In genomic region chr3:130184253-130185024, GRCh38 we compare ENCODE assay signal across 1 cellular context.
TF ChIP-seq lines count a peak whose summit lies in the region.
"Not testable (repeated sequence)": the region's sequence is repeated elsewhere in the genome, so short reads cannot be mapped to it uniquely, and the experiment has no call there.

No MANE protein-coding gene starts in this region.

TF ChIP-seq in K562, 482 proteins besides CTCF, POLR2A, EP300 and RAD21 (continued from another document and continues in another):
- TF ChIP-seq ZBTB40 (IDR thresholded peaks at IDR 0.05): peak; percentile 99
- peak; percentile 99 for TF ChIP-seq ZBTB40 (CRISPR knock-in tag; IDR thresholded peaks at IDR 0.05)
- peak; percentile 60 for TF ChIP-seq ZNF592 (IDR thresholded peaks at IDR 0.05)
- peak; percentile 11 for TF ChIP-seq DACH1 (IDR thresholded peaks at IDR 0.05; ENCODE audit: partially characterized antibody)
- peak; percentile 33; the same call in 1 of the 2 replicates for TF ChIP-seq ZSCAN32 (CRISPR knock-in tag; IDR thresholded peaks at IDR 0.05)
- TF ChIP-seq ZNF175 (CRISPR knock-in tag; IDR thresholded peaks at IDR 0.05; ENCODE audit: low read depth): 0 out of 2 replicates have a peak, but pooled peaks have one; percentile 22
- TF ChIP-seq ARID1B (IDR thresholded peaks at IDR 0.05): peak; percentile 91
- peak; percentile 76 for TF ChIP-seq NFRKB (IDR thresholded peaks at IDR 0.05; ENCODE audit: low read depth)
- TF ChIP-seq TRIM24 (IDR thresholded peaks at IDR 0.05): peak; percentile 91 to 94
- peak; percentile 68 for TF ChIP-seq NFIC (IDR thresholded peaks at IDR 0.05)
- 0 out of 2 replicates have a peak, but pooled peaks have one; percentile 25 for TF ChIP-seq KLF16 (IDR thresholded peaks at IDR 0.05)
- TF ChIP-seq L3MBTL2 (IDR thresholded peaks at IDR 0.05): peak; percentile 44; the same call in 1 of the 2 replicates
- TF ChIP-seq PBX2 (CRISPR knock-in tag; IDR thresholded peaks at IDR 0.05; ENCODE audit: low read depth); TEAD4 (CRISPR knock-in tag; IDR thresholded peaks at IDR 0.05; ENCODE audit: borderline replicate concordance); ATF3 (CRISPR knock-in tag; conservative IDR thresholded peaks at IDR 0.05): not testable (repeated sequence)
- peak; percentile 76 for TF ChIP-seq PBX2 (tag; conservative IDR thresholded peaks at IDR 0.05; ENCODE audit: low read depth)
- TF ChIP-seq LEF1 (IDR thresholded peaks at IDR 0.05): peak; percentile 74
- TF ChIP-seq DPF2 (IDR thresholded peaks at IDR 0.05): peak; percentile 86
- peak; percentile 53; the same call in 1 of the 2 replicates for TF ChIP-seq TEAD4 (IDR thresholded peaks at IDR 0.05; ENCODE audit: low read length)
- TF ChIP-seq SMARCA4 (IDR thresholded peaks at IDR 0.05): peak; percentile 82
- peak; percentile 28; the same call in 1 of the 2 replicates for TF ChIP-seq TFAP4 (CRISPR knock-in tag; IDR thresholded peaks at IDR 0.05; ENCODE audit: borderline replicate concordance)
- peak; percentile 90 for TF ChIP-seq TAL1 (IDR thresholded peaks at IDR 0.05)
- TF ChIP-seq MTA3 (IDR thresholded peaks at IDR 0.05; ENCODE audit: borderline replicate concordance): peak; percentile 24; the same call in 1 of the 2 replicates
- peak; percentile 80 to 82 for TF ChIP-seq KDM1A (IDR thresholded peaks at IDR 0.05)
- TF ChIP-seq CBFA2T2 (conservative IDR thresholded peaks at IDR 0.05): peak; percentile 89
- TF ChIP-seq SUPT5H (IDR thresholded peaks at IDR 0.05): peak; percentile 46; the same call in 1 of the 2 replicates
- 0 out of 2 replicates have a peak, but pooled peaks have one; percentile 43 for TF ChIP-seq KLF1 (tag; IDR thresholded peaks at IDR 0.05)
- TF ChIP-seq NRF1 (conservative IDR thresholded peaks at IDR 0.05 in 1 of 2, IDR thresholded peaks at IDR 0.05 in 1 of 2): 0 out of 4 replicates have a peak, but pooled peaks of 1 of the 2 experiments have one; percentile 18
- TF ChIP-seq EGR1 (conservative IDR thresholded peaks at IDR 0.05): peak; percentile 77
- peak; percentile 47; the same call in 1 of the 2 replicates for TF ChIP-seq IRF9 (tag; IDR thresholded peaks at IDR 0.05)
- TF ChIP-seq SMAD4 (CRISPR knock-in tag; conservative IDR thresholded peaks at IDR 0.05): 0 out of 2 replicates have a peak, but pooled peaks have one; percentile 4
- peak; percentile 31; the same call in 1 of the 2 replicates for TF ChIP-seq CXXC5 (CRISPR knock-in tag; IDR thresholded peaks at IDR 0.05)
- peak; percentile 85; the same call in 1 of the 2 replicates for TF ChIP-seq CC2D1A (IDR thresholded peaks at IDR 0.05)
- TF ChIP-seq CBFA2T3 (IDR thresholded peaks at IDR 0.05): peak; percentile 91
- peak; percentile 97 for TF ChIP-seq MEIS2 (IDR thresholded peaks at IDR 0.05; ENCODE audit: partially characterized antibody)
- TF ChIP-seq ZFX (CRISPR knock-in tag; IDR thresholded peaks at IDR 0.05): peak; percentile 10; the same call in 1 of the 2 replicates
- peak; percentile 90 for TF ChIP-seq PKNOX1 (IDR thresholded peaks at IDR 0.05)
- TF ChIP-seq SOX6 (IDR thresholded peaks at IDR 0.05): peak; percentile 77
- 0 out of 4 replicates have a peak, but pooled peaks of 1 of the 2 experiments have one; percentile 31 for TF ChIP-seq HDAC1 (IDR thresholded peaks at IDR 0.05)
- peak; percentile 85 for TF ChIP-seq ATF3 (IDR thresholded peaks at IDR 0.05)
- TF ChIP-seq ZNF384 (IDR thresholded peaks at IDR 0.05; ENCODE audit: low read depth, low read length): peak; percentile 56; the same call in 1 of the 2 replicates
- TF ChIP-seq MTA2 (IDR thresholded peaks at IDR 0.05; ENCODE audit: low read depth): peak; percentile 48
- TF ChIP-seq NCOR1 (IDR thresholded peaks at IDR 0.05): peak; percentile 87
- TF ChIP-seq HDAC2 (IDR thresholded peaks at IDR 0.05): peak; percentile 74
- peak; percentile 75 for TF ChIP-seq ATF4 (CRISPR knock-in tag; IDR thresholded peaks at IDR 0.05)
- 0 out of 2 replicates have a peak, but pooled peaks have one; percentile 26 for TF ChIP-seq ZNF24 (IDR thresholded peaks at IDR 0.05)
